In genomic region chr12:124864326-124864752, GRCh38 we compare ENCODE assay signal across 8 cellular contexts. TPM values are rescaled to one million over a fixed set of nuclear protein-coding genes. Genes with fewer than 3 reads are reported as not detected.
DNase-seq lines count a peak whose midpoint lies in the region; ATAC-seq and TF ChIP-seq lines count a peak whose summit lies in the region.

No MANE protein-coding gene starts in this region.

- H3K4me1 Mint-ChIP-seq in CD4-positive, alpha-beta T cell (ENCODE audit: low read depth): peaks cover 26% of the 10 kb centered on the region

- peak overlapping the region; percentile 87; the same call in 1 of the 2 replicates for H2AFZ ChIP-seq in OCI-LY7 (ENCODE audit: low read length)

- WGBS in thyroid gland, 2 donors: 93 to 95% methylated on average over 14 of the region's 14 CpGs

- no peak overlapping the region for H3K27ac ChIP-seq in CD4-positive, alpha-beta T cell (ENCODE audit: low read depth, low read length)
- H3K27ac ChIP-seq in OCI-LY7 (ENCODE audit: low read depth, low read length, poor library complexity, severe bottlenecking): peak overlapping the region; percentile 58
- no peak overlapping the region for H3K27ac ChIP-seq in effector memory CD4-positive, alpha-beta T cell (ENCODE audit: insufficient read depth, low read length, poor library complexity, severe bottlenecking)
- H3K27ac ChIP-seq in neutrophil: no peak overlapping the region
- peak overlapping the region in 1 of 3 donors; percentile 12 for H3K27ac ChIP-seq in thyroid gland

- BruUV-seq in OCI-LY7 (replicated peaks; lab: Mats Ljungman, UMichigan): no TSS peak

- intact Hi-C loops in CD4-positive, alpha-beta T cell (cut with DNase I, micrococcal nuclease): loop anchor here in 1 of 2 experiments (5.0 to 10.0 kb wide), 3 partner anchors 78 to 200 kb away; partner anchors contain the start of genes AACS and BRI3BP
- intact Hi-C loops in OCI-LY7 (cut with micrococcal nuclease; ENCODE audit: unreplicated experiment): no loop called here
- intact Hi-C loops in thyroid gland (cut with DNase I): no loop called here

- peak overlapping the region; percentile 76 for H3K27ac Mint-ChIP-seq in CD4-positive, alpha-beta T cell

- no peak for TF ChIP-seq POLR2A in thyroid gland (IDR thresholded peaks at IDR 0.05)

- no peak for ATAC-seq in CD4-positive, alpha-beta T cell (ENCODE audit: poor library complexity)

- CTCF ChIA-PET in CD4-positive, alpha-beta T cell (lab: Charles Lee): interaction anchor here (1.4 kb wide), 1 partner anchor 42 kb away, joined by 4 read pairs; no protein-coding TSS in a partner anchor
- CTCF ChIA-PET in OCI-LY7 (lab: Charles Lee; ENCODE audit: unreplicated experiment): interaction anchor here (0.6 to 0.7 kb wide), 3 partner anchors 29 to 129 kb away, joined by 3 to 10 read pairs (median 4); no protein-coding TSS in a partner anchor

- H4K20me1 ChIP-seq in OCI-LY7 (ENCODE audit: insufficient read depth, low read length): no peaks in the 10 kb centered on the region

- peaks cover 28% of the 10 kb centered on the region; the same call in 1 of the 2 replicates for H3K36me3 ChIP-seq in OCI-LY7 (ENCODE audit: insufficient read depth, low read length)
- H3K36me3 ChIP-seq in effector memory CD4-positive, alpha-beta T cell (ENCODE audit: control insufficient read depth, insufficient read depth, low read length): no peaks in the 10 kb centered on the region
- H3K36me3 ChIP-seq in neutrophil: no peaks in the 10 kb centered on the region
- no peaks in the 10 kb centered on the region for H3K36me3 ChIP-seq in thyroid gland

- H3K27me3 ChIP-seq in CD4-positive, alpha-beta T cell (ENCODE audit: control insufficient read depth, insufficient read depth, low read length): no peaks in the 10 kb centered on the region
- H3K27me3 ChIP-seq in effector memory CD4-positive, alpha-beta T cell (replicated peaks; ENCODE audit: control insufficient read depth, insufficient read depth, low read length, poor library complexity, severe bottlenecking): no peaks in the 10 kb centered on the region
- peaks cover 21% of the 10 kb centered on the region for H3K27me3 ChIP-seq in neutrophil
- no peaks in the 10 kb centered on the region for H3K27me3 ChIP-seq in thyroid gland

- peak overlapping the region; percentile 80 for H3K4me2 ChIP-seq in OCI-LY7 (ENCODE audit: low read length)

- H3K9me2 ChIP-seq in OCI-LY7 (ENCODE audit: insufficient read depth, low read length): no peaks in the 10 kb centered on the region

- H3K27me3 Mint-ChIP-seq in CD4-positive, alpha-beta T cell: no peaks in the 10 kb centered on the region

- peak overlapping the region; percentile 91 for H3K4me3 Mint-ChIP-seq in CD4-positive, alpha-beta T cell

- peaks cover 31% of the 10 kb centered on the region; the same call in 1 of the 2 replicates for H3K79me2 ChIP-seq in OCI-LY7 (ENCODE audit: insufficient read depth, low read depth, low read length)

- H3K9me3 Mint-ChIP-seq in CD4-positive, alpha-beta T cell: no peaks in the 10 kb centered on the region

- H3K9me3 ChIP-seq in CD4-positive, alpha-beta T cell (ENCODE audit: control insufficient read depth, low read length): no peaks in the 10 kb centered on the region
- H3K9me3 ChIP-seq in OCI-LY7 (ENCODE audit: low read length) (no peaks in the 10 kb centered on the region), neutrophil (no peaks in the 10 kb centered on the region), thyroid gland (no peaks in the 10 kb centered on the region)
- H3K9me3 ChIP-seq in effector memory CD4-positive, alpha-beta T cell (ENCODE audit: control insufficient read depth, low read length): no peaks in the 10 kb centered on the region

- no peak for TF ChIP-seq CTCF in CD4-positive, alpha-beta T cell (IDR thresholded peaks at IDR 0.05)
- TF ChIP-seq CTCF in OCI-LY7 (conservative IDR thresholded peaks at IDR 0.05; ENCODE audit: low read length) (no peak), neutrophil (IDR thresholded peaks at IDR 0.05) (no peak), thyroid gland (IDR thresholded peaks at IDR 0.05) (no peak)

- POLR2A ChIA-PET in CD4-positive, alpha-beta T cell (lab: Charles Lee): interaction anchor here (0.6 kb wide), 2 partner anchors 54 to 57 kb away, joined by 3 read pairs; no protein-coding TSS in a partner anchor
- POLR2A ChIA-PET in OCI-LY7 (lab: Charles Lee): interaction anchor here (0.8 to 1.4 kb wide), 3 partner anchors 17 to 26 kb away, joined by 3 to 5 read pairs (median 4); no protein-coding TSS in a partner anchor

- H3K36me3 Mint-ChIP-seq in CD4-positive, alpha-beta T cell (ENCODE audit: low read depth): no peaks in the 10 kb centered on the region

- H3K4me1 ChIP-seq in OCI-LY7 (ENCODE audit: insufficient read depth, low read length, poor library complexity, severe bottlenecking) (peaks cover 41% of the 10 kb centered on the region), neutrophil (ENCODE audit: control insufficient read depth in 1 of 2, insufficient read depth in 1 of 2, low read depth in 1 of 2, low read length in 1 of 2) (peaks cover 28 to 36% of the 10 kb centered on the region in 2 experiments), thyroid gland (peaks cover 4 to 16% of the 10 kb centered on the region in 2 donors)
- peaks cover 5% of the 10 kb centered on the region for H3K4me1 ChIP-seq in effector memory CD4-positive, alpha-beta T cell (ENCODE audit: control insufficient read depth, insufficient read depth, low read length, poor library complexity, severe bottlenecking)

- peak overlapping the region; percentile 90 for H3K4me3 ChIP-seq in OCI-LY7 (ENCODE audit: low read depth, low read length, poor library complexity, severe bottlenecking)
- peak overlapping the region; percentile 49 for H3K4me3 ChIP-seq in effector memory CD4-positive, alpha-beta T cell (ENCODE audit: insufficient read depth, low read depth, low read length, poor library complexity, severe bottlenecking)
- H3K4me3 ChIP-seq in neutrophil (ENCODE audit: low read depth in 1 of 2, low read length in 1 of 2): peak overlapping the region; percentile 82 to 96
- H3K4me3 ChIP-seq in thyroid gland (replicated peaks in 1 of 3): peak overlapping the region in 1 of 3 donors; percentile 83

- DNase-seq in CD4-positive, alpha-beta T cell: no peak
- DNase-seq in OCI-LY7 (ENCODE audit: low spot score): no peak
- DNase-seq in effector memory CD4-positive, alpha-beta T cell: no peak
- no peak for DNase-seq in NCI-H2081 (lab: John Stamatoyannopoulos, UW)
- DNase-seq in glomerular visceral epithelial cell (ENCODE audit: extremely low spot score): no peak
- DNase-seq in COLO668 (lab: John Stamatoyannopoulos, UW; ENCODE audit: unreplicated experiment): no peak
- DNase-seq in thyroid gland: no peak

RNA-seq across cellular contexts. Expression of gene SCARB1, which starts 0.7 kb away (rescaled TPM):
- 1 to 10 TPM; 2.3 to 3.7 TPM for total RNA-seq in CD4-positive, alpha-beta T cell
- 24.4 and 42.9 TPM in 2 replicates for total RNA-seq in OCI-LY7 (2014; rRNA removed; shearing (Covaris generic))
- total RNA-seq in OCI-LY7 (2022) (99.0 and 112 TPM in 2 replicates), thyroid gland (10 to 100 TPM; 10.9 to 16.0 (median 15.4) TPM)

RNA-seq across cellular contexts. Expression of gene UBC, which starts 50.1 kb away (rescaled TPM):
- 1,000 to 10,000 TPM; 1,389 to 1,410 TPM for total RNA-seq in CD4-positive, alpha-beta T cell
- total RNA-seq in OCI-LY7 (2014; rRNA removed; shearing (Covaris generic)): 425 and 431 TPM in 2 replicates
- total RNA-seq in OCI-LY7 (2022): 616 and 682 TPM in 2 replicates
- 1,000 to 10,000 TPM in 2 of 4 donors, 100 to 1,000 TPM in 2; 907 to 1,424 (median 1,000) TPM for total RNA-seq in thyroid gland
